8 cellular contexts compared by ENCODE assay signal in the genomic region with DNA sequence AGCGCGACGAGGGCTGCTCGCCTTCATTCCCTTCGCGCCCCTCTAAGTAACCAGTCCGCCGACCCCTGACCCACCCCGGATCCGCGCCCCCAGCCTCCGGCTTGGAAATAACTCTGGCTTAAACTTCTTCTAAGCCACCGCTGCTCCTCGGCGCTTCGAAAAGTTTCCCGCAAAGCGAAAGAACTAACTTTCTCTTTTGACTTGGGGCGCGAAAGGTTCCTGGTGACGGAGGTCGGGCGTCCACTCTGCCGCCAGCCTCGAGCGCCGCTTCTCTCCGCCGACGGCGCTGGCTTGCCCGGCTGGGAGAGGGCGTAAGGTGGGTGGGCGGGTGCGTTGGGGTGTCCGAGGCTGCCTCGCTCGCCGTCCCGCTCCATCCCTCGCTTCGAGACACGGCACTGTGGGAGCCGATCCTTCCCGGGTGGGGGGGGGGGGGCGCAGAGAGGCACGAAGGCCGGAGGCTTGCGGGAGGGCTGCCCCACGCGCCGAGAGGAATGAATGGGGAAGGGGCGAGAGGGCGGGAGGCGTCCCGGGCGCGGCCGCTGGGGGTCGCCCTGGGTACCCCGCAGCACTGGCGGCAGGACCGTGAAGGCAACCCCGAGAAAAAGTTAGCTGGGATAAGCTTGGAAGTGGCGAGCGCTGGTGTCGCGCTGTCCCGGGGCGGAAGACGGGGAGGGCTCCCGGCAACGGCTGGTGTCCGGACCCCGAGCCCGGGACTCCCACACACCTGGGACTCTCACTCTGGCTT. TPM values are rescaled to one million over a fixed set of nuclear protein-coding genes. Genes with fewer than 3 reads are reported as not detected.
DNase-seq lines count a peak whose midpoint lies in the region; ATAC-seq, FAIRE-seq and TF ChIP-seq lines count a peak whose summit lies in the region.

No MANE protein-coding gene starts in this region.

- H3K27me3 ChIP-seq in K562 (ENCODE audit: control insufficient read depth in 2 of 2, insufficient read depth in 2 of 2, low read length in 2 of 2) (peaks cover 35 to 37% of the 10 kb centered on the region in 2 experiments), iPS-20b (ENCODE audit: insufficient read depth, low read length) (peaks cover 62% of the 10 kb centered on the region), skeletal muscle tissue (ENCODE audit: control insufficient read depth in 3 of 3, insufficient read depth in 3 of 3, low read length in 3 of 3) (peaks cover 22 to 34% (median 31%) of the 10 kb centered on the region in 3 donors)

- H3K4me1 ChIP-seq in K562 (replicated peaks in 1 of 2; ENCODE audit: control insufficient read depth in 2 of 2, insufficient read depth in 2 of 2, low read length in 2 of 2) = peaks cover 33 to 35% of the 10 kb centered on the region in 2 experiments
- H3K4me1 ChIP-seq in iPS-20b (ENCODE audit: insufficient read depth, low read length) = peaks cover 53% of the 10 kb centered on the region
- peaks cover 31 to 38% (median 33%) of the 10 kb centered on the region in 3 donors for H3K4me1 ChIP-seq in skeletal muscle tissue (ENCODE audit: control insufficient read depth in 3 of 3, insufficient read depth in 3 of 3, low read length in 3 of 3)

- TF ChIP-seq RAD21 in K562 (CRISPR knock-in tag; conservative IDR thresholded peaks at IDR 0.05 in 1 of 2, IDR thresholded peaks at IDR 0.05 in 1 of 2) = peak; percentile 48 to 49

- no peaks in the 10 kb centered on the region for H3K9me3 ChIP-seq in K562 (replicated peaks; ENCODE audit: control insufficient read depth, insufficient read depth, low read depth, low read length)
- no peaks in the 10 kb centered on the region for H3K9me3 ChIP-seq in iPS-20b (ENCODE audit: insufficient read depth, low read depth, low read length)
- H3K9me3 ChIP-seq in skeletal muscle tissue (ENCODE audit: control insufficient read depth in 3 of 3, low read length in 3 of 3) = no peaks in the 10 kb centered on the region

- BruUV-seq in K562 (replicated peaks; lab: Mats Ljungman, UMichigan) = no TSS peak

- H3K27ac ChIP-seq in K562 (ENCODE audit: extremely low read depth, low read depth, low read length) = peak overlapping the region; percentile 87
- no peak overlapping the region for H3K27ac ChIP-seq in iPS-20b (ENCODE audit: low read length)
- H3K27ac ChIP-seq in skeletal muscle tissue (ENCODE audit: low read depth, low read length) = peak overlapping the region; percentile 91

- H4K20me1 ChIP-seq in K562 (replicated peaks; ENCODE audit: control insufficient read depth, insufficient read depth, low read length) = peaks cover 49% of the 10 kb centered on the region

- peak; percentile 58 to 69 (median 65); a peak in 5 of 6 replicates for TF ChIP-seq CTCF in K562 (IDR thresholded peaks at IDR 0.05 in 2 of 3, conservative IDR thresholded peaks at IDR 0.05 in 1 of 3; ENCODE audit: insufficient read depth in 2 of 3, low read depth in 1 of 3, low read length in 3 of 3)

- peak overlapping the region; percentile 96 to 98 for H3K9ac ChIP-seq in K562 (ENCODE audit: insufficient read depth in 1 of 2, low read depth in 2 of 2, low read length in 2 of 2)
- peak overlapping the region; percentile 87 for H3K9ac ChIP-seq in iPS-20b (ENCODE audit: low read depth, low read length)
- H3K9ac ChIP-seq in skeletal muscle tissue (ENCODE audit: low read depth in 1 of 3, low read length in 3 of 3) = peak overlapping the region; percentile 86 to 88 (median 88)

- intact Hi-C loops in K562 (cut with micrococcal nuclease) = loop anchor here (2.0 to 5.0 kb wide), 2 partner anchors 50 to 443 kb away; partner anchors contain the start of gene RPS6KC1

- CTCF ChIA-PET in K562 (lab: Yijun Ruan, JAX; ENCODE audit: low intra/inter-chr PET ratio) = interaction anchor here (0.6 kb wide), 1 partner anchor 11 kb away, joined by 3 read pairs; no protein-coding TSS in a partner anchor

- peaks cover 11% of the 10 kb centered on the region for H3K9me1 ChIP-seq in K562 (ENCODE audit: control insufficient read depth, insufficient read depth, low read length)

- peaks cover 48% of the 10 kb centered on the region for H3K79me2 ChIP-seq in K562 (ENCODE audit: control insufficient read depth, insufficient read depth, low read length)

- peak overlapping the region; percentile 78 for H3K4me3 ChIP-seq in K562
- H3K4me3 ChIP-seq in iPS-20b (ENCODE audit: low read length) = peak overlapping the region; percentile 90
- peak overlapping the region; percentile 68 to 89 (median 79) for H3K4me3 ChIP-seq in skeletal muscle tissue (ENCODE audit: low read length in 3 of 3)

- H3K36me3 ChIP-seq in K562 (ENCODE audit: control insufficient read depth, insufficient read depth, low read length) (no peaks in the 10 kb centered on the region), iPS-20b (ENCODE audit: insufficient read depth, low read depth, low read length) (no peaks in the 10 kb centered on the region), skeletal muscle tissue (ENCODE audit: control insufficient read depth in 3 of 3, insufficient read depth in 3 of 3, low read length in 3 of 3) (no peaks in the 10 kb centered on the region)

- peak overlapping the region; percentile 87 for H2AFZ ChIP-seq in K562 (ENCODE audit: low read depth, low read length)

- peak overlapping the region; percentile 88 for H3K4me2 ChIP-seq in K562 (ENCODE audit: insufficient read depth, low read length)

- no peak for TF ChIP-seq POLR2A in K562 (conservative IDR thresholded peaks at IDR 0.05)

- under 1% methylated on average over 61 of the region's 76 CpGs for WGBS in K562 (ENCODE audit: insufficient coverage, low coverage, missing lambda C conversion rate)

- TF ChIP-seq EP300 in K562 (IDR thresholded peaks at IDR 0.05; ENCODE audit: low read length) = no peak

- peak; percentile 21 for ATAC-seq in GM19372 (IDR thresholded peaks at IDR 0.05; ENCODE audit: low read depth, unreplicated experiment)
- ATAC-seq in K562 = peak; percentile 49

- FAIRE-seq in K562 (lab: Jason Lieb, UNC) = no peak

- in situ Hi-C loops in K562 (cut with MboI) = no loop called here

- POLR2A ChIA-PET in K562 (lab: Yijun Ruan, JAX) = interaction anchor here (0.6 to 5.3 kb wide), 43 partner anchors 10 to 1012 kb away, joined by 3 to 90 read pairs (median 5); partner anchors contain the start of genes DTL, INTS7 and NENF

- DNase-seq in C1 segment of cervical spinal cord (lab: John Stamatoyannopoulos, UW) = peak in 10 of 14 donors; percentile 33 to 77 (median 60)
- peak; percentile 43 for DNase-seq in HT-29 (ENCODE audit: low spot score)
- DNase-seq in SW480 (ENCODE audit: low spot score) = peak; percentile 51
- peak; percentile 64 to 68 (median 66) for DNase-seq in K562 (ENCODE audit: extremely low read depth in 1 of 4, low spot score in 3 of 4)
- DNase-seq in COLO829 (ENCODE audit: low spot score) = no peak

TF ChIP-seq in K562, 482 proteins besides CTCF, POLR2A, EP300 and RAD21 (continues in another document):
- peak; percentile 38; the same call in 1 of the 2 replicates for TF ChIP-seq BRD4 (IDR thresholded peaks at IDR 0.05)
- 0 out of 2 replicates have a peak, but pooled peaks have one; percentile 20 for TF ChIP-seq ZNF24 (IDR thresholded peaks at IDR 0.05)
- peak; percentile 54; the same call in 1 of the 2 replicates for TF ChIP-seq NFRKB (IDR thresholded peaks at IDR 0.05; ENCODE audit: low read depth)
- no peak; the same call in 1 of the 2 replicates for TF ChIP-seq RBM14 (IDR thresholded peaks at IDR 0.05; ENCODE audit: borderline replicate concordance, insufficient read depth, low read depth, low read length)
- TF ChIP-seq POLR2G (IDR thresholded peaks at IDR 0.05; ENCODE audit: low read depth, low read length) = peak; percentile 90
- TF ChIP-seq BDP1 (IDR thresholded peaks at IDR 0.05; ENCODE audit: insufficient read depth, insufficient read length) = no peak
- TF ChIP-seq SIX5 (IDR thresholded peaks at IDR 0.05; ENCODE audit: borderline replicate concordance in 1 of 2, insufficient read depth in 1 of 2, low read depth in 1 of 2, low read length in 2 of 2) = no peak
- peak; percentile 38; the same call in 1 of the 2 replicates for TF ChIP-seq MTA3 (IDR thresholded peaks at IDR 0.05; ENCODE audit: borderline replicate concordance)
- TF ChIP-seq, protein P1, sequence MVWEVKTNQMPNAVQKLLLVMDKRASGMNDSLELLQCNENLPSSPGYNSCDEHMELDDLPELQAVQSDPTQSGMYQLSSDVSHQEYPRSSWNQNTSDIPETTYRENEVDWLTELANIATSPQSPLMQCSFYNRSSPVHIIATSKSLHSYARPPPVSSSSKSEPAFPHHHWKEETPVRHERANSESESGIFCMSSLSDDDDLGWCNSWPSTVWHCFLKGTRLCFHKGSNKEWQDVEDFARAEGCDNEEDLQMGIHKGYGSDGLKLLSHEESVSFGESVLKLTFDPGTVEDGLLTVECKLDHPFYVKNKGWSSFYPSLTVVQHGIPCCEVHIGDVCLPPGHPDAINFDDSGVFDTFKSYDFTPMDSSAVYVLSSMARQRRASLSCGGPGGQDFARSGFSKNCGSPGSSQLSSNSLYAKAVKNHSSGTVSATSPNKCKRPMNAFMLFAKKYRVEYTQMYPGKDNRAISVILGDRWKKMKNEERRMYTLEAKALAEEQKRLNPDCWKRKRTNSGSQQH (CRISPR knock-in tag; IDR thresholded peaks at IDR 0.05) = peak; percentile 80
- 0 out of 2 replicates have a peak, but pooled peaks have one; percentile 6 for TF ChIP-seq GTF2F1 (IDR thresholded peaks at IDR 0.05; ENCODE audit: low read depth, low read length)

RNA-seq across cellular contexts. Expression of gene ATF3, which starts 0.6 kb away (rescaled TPM):
- 104 and 105 TPM in 2 replicates for total RNA-seq in HT-29 (2014; rRNA removed; shearing (Covaris generic))
- total RNA-seq in K562 (2011; cell fraction: chromatin; rRNA removed; ENCODE audit: low replicate concordance) = 31.4 and 31.5 TPM in 2 replicates
- total RNA-seq in K562 (2011; cell fraction: nucleolus; rRNA removed) = 21.5 and 24.3 TPM in 2 replicates
- total RNA-seq in K562 (2011; cell fraction: nucleoplasm; rRNA removed) = 32.1 and 39.3 TPM in 2 replicates
- 17.2 and 19.8 TPM in 2 replicates for total RNA-seq in K562 (2014; rRNA removed)
- total RNA-seq in K562 (2014; rRNA removed; fragmentation: Illumina TruSeq; extraction: Trizol) = 25.9 and 32.7 TPM in 2 replicates
- 2.9 and 3.5 TPM in 2 replicates for total RNA-seq in K562 (2015; rRNA removed; fragmentation: Illumina TruSeq; extraction: Trizol)
- total RNA-seq in K562 (2021) = 21.8 and 27.6 TPM in 2 replicates
- polyA plus RNA-seq in K562 (2011; rRNA removed) = 12.0 and 13.2 TPM in 2 replicates
- polyA plus RNA-seq in K562 (2011; cell fraction: cytosol; rRNA removed) = 5.6 and 9.8 TPM in 2 replicates
- 15.2 and 16.0 TPM in 2 replicates for polyA plus RNA-seq in K562 (2011; cell fraction: nucleus; rRNA removed)
- 10.8 and 39.2 TPM in 2 replicates for polyA plus RNA-seq in K562 (2012)
- polyA plus RNA-seq in K562 (2014; fragmentation: Illumina TruSeq; extraction: Trizol) = 27.6 and 32.0 TPM in 2 replicates
- polyA plus RNA-seq in K562 (2014; fragmentation: Nextera tagmentation; extraction: Ambion mirVana) = 1 to 10 TPM; 6.1 to 6.8 TPM
- polyA plus RNA-seq in K562 (2014; rRNA removed) = 26.2 and 28.2 TPM in 2 replicates
- 12.2 and 14.3 TPM in 2 replicates for polyA minus RNA-seq in K562 (2011; rRNA and poly(A)+ RNA removed)
- 4.9 and 7.1 TPM in 2 replicates for polyA minus RNA-seq in K562 (2011; cell fraction: cytosol; rRNA and poly(A)+ RNA removed)
- 14.4 and 22.3 TPM in 2 replicates for polyA minus RNA-seq in K562 (2011; cell fraction: nucleus; rRNA and poly(A)+ RNA removed)
- total RNA-seq in skeletal muscle tissue = 4.7 TPM
